ENCODE assay signal across 11 cellular contexts in the genomic region with DNA sequence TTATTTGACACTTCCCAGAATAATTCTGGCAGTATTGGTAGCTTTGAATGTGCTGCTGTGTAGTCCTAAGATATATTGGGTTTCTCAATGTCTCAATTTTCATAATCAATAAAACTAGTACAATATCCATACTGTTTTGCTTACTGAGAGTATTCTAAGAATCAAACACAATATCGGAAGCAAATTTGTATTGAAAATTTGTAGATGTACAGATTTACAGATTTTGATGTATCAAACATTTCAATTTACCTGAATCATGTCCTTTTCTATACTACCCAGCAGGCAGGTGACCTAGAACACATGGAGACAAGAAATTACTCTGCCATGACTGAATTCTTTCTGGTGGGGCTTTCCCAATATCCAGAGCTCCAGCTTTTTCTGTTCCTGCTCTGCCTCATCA. TPM values are rescaled to one million over a fixed set of nuclear protein-coding genes. Genes with fewer than 3 reads are reported as not detected.
"Had no signal": no experiment of that assay in that cellular context is flagged by ENCODE, and none has a peak within 500 bp of the region (broad histone marks: within the 10 kb centered on the region; RNA-seq: fewer than 3 reads in every experiment).

A gene with protein sequence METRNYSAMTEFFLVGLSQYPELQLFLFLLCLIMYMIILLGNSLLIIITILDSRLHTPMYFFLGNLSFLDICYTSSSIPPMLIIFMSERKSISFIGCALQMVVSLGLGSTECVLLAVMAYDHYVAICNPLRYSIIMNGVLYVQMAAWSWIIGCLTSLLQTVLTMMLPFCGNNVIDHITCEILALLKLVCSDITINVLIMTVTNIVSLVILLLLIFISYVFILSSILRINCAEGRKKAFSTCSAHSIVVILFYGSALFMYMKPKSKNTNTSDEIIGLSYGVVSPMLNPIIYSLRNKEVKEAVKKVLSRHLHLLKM (plus strand): TSS at position 301 of the 400 bp plus-strand sequence. CDS start 0 bp downstream, at position 301.

- FAIRE-seq: H1 had no signal

- H3K9ac ChIP-seq: GM23248 had no signal

- H2AFZ ChIP-seq: GM23248, GM23338 had no signal

- H3K36me3 ChIP-seq: HAP-1 had no signal

- H3K4me1 Mint-ChIP-seq: GM23338, H9 had no signal

- H3K4me3 ChIP-seq: GM23248, GM23338, HAP-1 had no signal

- H3K4me2 ChIP-seq: GM23338 had no signal

- H3K4me1 ChIP-seq: HAP-1 had no signal

- H3K9me3 Mint-ChIP-seq: GM23338, H9, HFFc6 had no signal

- H3K4me3 Mint-ChIP-seq: GM23338, H9, HFFc6 had no signal

- H3K27ac ChIP-seq: GM23248 had no signal

- H3K27ac Mint-ChIP-seq: GM23338, H9, HFFc6 had no signal

- H3K9me3 ChIP-seq: HAP-1 had no signal

- DNase-seq: GM23248, GOT3, H7, H9, HCEC 1CT, HFFc6 had no signal

- ATAC-seq: GM23338, HCT116 had no signal

RNA-seq across cellular contexts. Expression of the gene that starts here (rescaled TPM):
- total RNA-seq: GM23248, GM23338, H1, H4, H7, H9, HFFc6 had no signal
